Comparison of ENCODE assay signal across 1 cellular context in the genomic region with DNA sequence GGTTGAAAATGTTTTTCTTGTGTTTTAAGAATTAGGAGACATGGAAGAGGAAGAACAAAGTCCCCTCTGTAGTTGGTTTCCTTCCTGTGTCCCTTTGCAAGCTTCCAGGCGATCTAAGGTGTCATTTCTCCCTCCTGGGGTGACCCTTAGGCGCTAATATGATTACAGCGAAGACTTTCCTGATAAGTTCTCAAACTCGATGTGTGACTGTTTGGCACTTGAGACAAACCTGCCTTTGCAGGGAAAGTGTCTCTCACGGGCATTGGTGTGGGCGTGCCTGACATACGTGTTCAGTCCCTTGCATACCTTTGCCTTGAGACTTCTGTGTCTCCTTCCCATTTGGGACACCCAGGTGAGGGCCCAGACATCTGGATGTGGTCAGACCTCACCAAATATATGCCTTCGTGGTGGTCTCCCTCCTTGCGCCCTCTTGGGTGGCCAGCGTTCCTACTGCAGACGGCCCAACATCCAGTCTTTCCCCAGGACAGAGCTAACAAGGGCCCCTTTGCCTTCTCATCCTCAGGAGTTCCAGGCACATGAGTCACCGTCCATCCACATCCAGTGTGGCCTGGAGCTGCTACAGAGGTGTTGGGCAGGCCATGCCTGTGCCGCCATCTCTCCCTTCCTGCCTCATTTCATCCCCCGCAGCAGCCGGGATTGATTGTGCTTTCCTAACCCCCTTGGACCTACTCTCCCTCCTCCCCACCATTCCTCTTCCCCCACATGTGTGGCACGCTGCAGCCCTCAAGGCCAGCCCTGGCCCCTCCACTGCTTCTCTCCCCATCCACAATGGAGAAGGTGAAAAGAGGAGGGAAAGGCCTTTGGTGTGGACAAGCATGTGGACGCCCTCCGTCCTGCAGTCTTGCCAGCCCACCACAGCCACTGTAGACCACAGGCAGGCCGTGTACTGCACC.
TF ChIP-seq lines count a peak whose summit lies in the region.

No MANE protein-coding gene starts in this region.

TF ChIP-seq in HepG2, 621 proteins besides CTCF, POLR2A, EP300 and RAD21:
- no peak for TF ChIP-seq DMAP1 (CRISPR knock-in tag; IDR thresholded peaks at IDR 0.05)
- peak; percentile 69 for TF ChIP-seq FOSL2 (CRISPR knock-in tag; IDR thresholded peaks at IDR 0.05)
- no peak for TF ChIP-seq ZNF83 (CRISPR knock-in tag; IDR thresholded peaks at IDR 0.05; ENCODE audit: borderline replicate concordance)
- no peak for TF ChIP-seq ZNF124 (CRISPR knock-in tag; IDR thresholded peaks at IDR 0.05)
- TF ChIP-seq ZNF34 (CRISPR knock-in tag; IDR thresholded peaks at IDR 0.05; ENCODE audit: borderline replicate concordance), result no peak
- no peak for TF ChIP-seq CREM (IDR thresholded peaks at IDR 0.05)
- TF ChIP-seq CREM (CRISPR knock-in tag; IDR thresholded peaks at IDR 0.05), result no peak
